ENCODE assay signal across 8 cellular contexts in genomic region chr19:49119411-49120324, GRCh38. TPM values are rescaled to one million over a fixed set of nuclear protein-coding genes. Genes with fewer than 3 reads are reported as not detected.
DNase-seq lines count a peak whose midpoint lies in the region; ATAC-seq and TF ChIP-seq lines count a peak whose summit lies in the region.

TSS of gene PPFIA3 (plus strand) at chr19:49119544. CDS start at chr19:49127874, 8,330 bp downstream.

- H3K27me3 ChIP-seq in CD8-positive, alpha-beta T cell (ENCODE audit: insufficient read depth, low read length), result no peaks in the 10 kb centered on the region
- H3K27me3 ChIP-seq in gastroesophageal sphincter, result no peaks in the 10 kb centered on the region

- WGBS in gastroesophageal sphincter (ENCODE audit: low coverage in 1 of 2), 2 donors, result 0% methylated on average over 1 of the region's 90 CpGs; no CpG with 5 or more reads in 1 of the 2 donors

- POLR2A ChIA-PET in CD8-positive, alpha-beta T cell (lab: Charles Lee), result interaction anchor here (0.6 to 1.7 kb wide), 3 partner anchors 8 to 735 kb away, joined by 3 to 4 read pairs (median 3); no protein-coding TSS in a partner anchor

- DNase-seq in CD8-positive, alpha-beta T cell, result peak in 1 of 7 experiments; percentile 23
- no peak for DNase-seq in Jurkat, Clone E6-1 (ENCODE audit: low read depth, low spot score)
- DNase-seq in activated naive CD4-positive, alpha-beta T cell treated with anti-CD3 and anti-CD28 coated beads, Interleukin-2, amount 50 U/mL, for 16 hours, result peak; percentile 19
- peak; percentile 55 for DNase-seq in neural crest cell (ENCODE audit: low read depth, low spot score)
- no peak for DNase-seq in OCI-M2 (lab: John Stamatoyannopoulos, UW; ENCODE audit: unreplicated experiment)
- DNase-seq in stimulated activated CD4-positive, alpha-beta T cell treated with anti-CD3 and anti-CD28 coated beads, Interleukin-1b, Interleukin-23, amount 100 ng/mL, for 48 hours, result no peak

- TF ChIP-seq CTCF in CD8-positive, alpha-beta T cell (IDR thresholded peaks at IDR 0.05), result no peak
- TF ChIP-seq CTCF in gastroesophageal sphincter (IDR thresholded peaks at IDR 0.05), result peak in 1 of 4 experiments; percentile 4
- TF ChIP-seq CTCF in neural crest cell (conservative IDR thresholded peaks at IDR 0.05), result no peak

- peaks cover 33% of the 10 kb centered on the region for H3K4me1 Mint-ChIP-seq in CD8-positive, alpha-beta T cell (ENCODE audit: low read depth)
- H3K4me1 Mint-ChIP-seq in neural crest cell, result peaks cover 31% of the 10 kb centered on the region

- H3K4me1 ChIP-seq in CD8-positive, alpha-beta T cell (ENCODE audit: insufficient read depth, low read length), result peaks cover 12% of the 10 kb centered on the region
- peaks cover 4 to 42% (median 20%) of the 10 kb centered on the region in 3 donors for H3K4me1 ChIP-seq in gastroesophageal sphincter

- no peaks in the 10 kb centered on the region for H3K9me3 ChIP-seq in CD8-positive, alpha-beta T cell (ENCODE audit: low read length)
- H3K9me3 ChIP-seq in gastroesophageal sphincter, result no peaks in the 10 kb centered on the region

- peak within 1 kb of the TSS; percentile 86 for H3K4me3 Mint-ChIP-seq in CD8-positive, alpha-beta T cell
- peak within 1 kb of the TSS; percentile 87 for H3K4me3 Mint-ChIP-seq in neural crest cell

- TF ChIP-seq POLR2A in gastroesophageal sphincter (IDR thresholded peaks at IDR 0.05), result no peak

- H3K36me3 Mint-ChIP-seq in CD8-positive, alpha-beta T cell, result no peaks in the 10 kb centered on the region
- no peaks in the 10 kb centered on the region for H3K36me3 Mint-ChIP-seq in neural crest cell (ENCODE audit: low read depth)

- CTCF ChIA-PET in CD8-positive, alpha-beta T cell (lab: Charles Lee), result interaction anchor here (1.0 to 2.2 kb wide), 4 partner anchors 14 to 384 kb away, joined by 3 to 12 read pairs (median 6); no protein-coding TSS in a partner anchor

- intact Hi-C loops in CD8-positive, alpha-beta T cell (cut with DNase I, micrococcal nuclease), result loop anchor here (1.0 to 10.0 kb wide), 7 partner anchors 9 to 733 kb away; partner anchors contain the start of genes SNRNP70 (in 2 of the 2), BCL2L12 (in 1 of the 2), CA11 (in 1 of the 2) and DBP (in 1 of the 2)

- peak within 1 kb of the TSS; percentile 92 for H3K27ac Mint-ChIP-seq in CD8-positive, alpha-beta T cell
- H3K27ac Mint-ChIP-seq in neural crest cell (ENCODE audit: unreplicated experiment), result peak within 1 kb of the TSS; percentile 81

- H3K9me3 Mint-ChIP-seq in CD8-positive, alpha-beta T cell, result no peaks in the 10 kb centered on the region
- H3K9me3 Mint-ChIP-seq in neural crest cell, result no peaks in the 10 kb centered on the region

- no peaks in the 10 kb centered on the region for H3K36me3 ChIP-seq in CD8-positive, alpha-beta T cell (ENCODE audit: insufficient read depth, low read length)
- no peaks in the 10 kb centered on the region for H3K36me3 ChIP-seq in gastroesophageal sphincter

- peak within 1 kb of the TSS; percentile 84 for H3K27ac ChIP-seq in CD8-positive, alpha-beta T cell (ENCODE audit: low read depth, low read length)
- peak within 1 kb of the TSS; percentile 73 to 99 (median 95) for H3K27ac ChIP-seq in gastroesophageal sphincter

- H3K27me3 Mint-ChIP-seq in CD8-positive, alpha-beta T cell (ENCODE audit: low read depth), result no peaks in the 10 kb centered on the region
- H3K27me3 Mint-ChIP-seq in neural crest cell (ENCODE audit: low read depth), result peaks cover 42% of the 10 kb centered on the region

- TF ChIP-seq EP300 in gastroesophageal sphincter (IDR thresholded peaks at IDR 0.05), result no peak

- no peak for ATAC-seq in CD8-positive, alpha-beta T cell
- ATAC-seq in gastroesophageal sphincter (peak; percentile 35), HG02610 (IDR thresholded peaks at IDR 0.05; ENCODE audit: unreplicated experiment) (no peak)

- peak within 1 kb of the TSS; percentile 87 for H3K4me3 ChIP-seq in CD8-positive, alpha-beta T cell (ENCODE audit: low read depth, low read length)
- H3K4me3 ChIP-seq in Jurkat, Clone E6-1 (ENCODE audit: low read length), result peak within 1 kb of the TSS; percentile 72
- peak within 1 kb of the TSS; percentile 51 to 75 for H3K4me3 ChIP-seq in gastroesophageal sphincter

RNA-seq across cellular contexts. Expression of gene PPFIA3, which starts in this region (rescaled TPM):
- 1 to 10 TPM; 3.0 to 4.0 TPM for total RNA-seq in CD8-positive, alpha-beta T cell
- polyA plus RNA-seq in Jurkat, Clone E6-1 (2012; ENCODE audit: insufficient read depth, insufficient read length), result 23.4 TPM
- 1 to 10 TPM; 3.6 to 7.6 (median 5.0) TPM for total RNA-seq in gastroesophageal sphincter
- total RNA-seq in neural crest cell, result 21.7 and 22.7 TPM in 2 replicates

Comparison
In these comparisons a context has a peak if more than half of its experiments do, and no peak if none do; other contexts are left out.
1. DNase-seq: peak in activated naive CD4-positive, alpha-beta T cell treated with anti-CD3 and anti-CD28 coated beads, Interleukin-2, amount 50 U/mL, for 16 hours (single experiment) and neural crest cell (single experiment); none in Jurkat, Clone E6-1 (single experiment), OCI-M2 (single experiment) and stimulated activated CD4-positive, alpha-beta T cell treated with anti-CD3 and anti-CD28 coated beads, Interleukin-1b, Interleukin-23, amount 100 ng/mL, for 48 hours (single experiment).
2. Peak in every context shown above with its lines, with median percentiles within 50 percentile points of each other: H3K4me3 ChIP-seq.